ENCODE assay signal across 25 cellular contexts in genomic region chr4:156792462-156793085, GRCh38.
"Had no signal": no experiment of that assay in that cellular context is flagged by ENCODE, and none has a peak within 500 bp of the region (broad histone marks: within the 10 kb centered on the region; RNA-seq: fewer than 3 reads in every experiment).

No MANE protein-coding gene starts in this region.

- H3K9me3 Mint-ChIP-seq: activated CD4-positive, alpha-beta T cell treated with anti-CD3 and anti-CD28 coated beads, Interleukin-2, amount 10 ng/mL, durations not matched to agents 7 days and 5 days; activated naive CD4-positive, alpha-beta T cell treated with anti-CD3 and anti-CD28 coated beads, Interleukin-2, amount 50 U/mL, for 24 hours; stimulated activated naive CD8-positive, alpha-beta T cell treated with anti-CD3 and anti-CD28 coated beads, Interleukin-15, Interleukin-2, amounts not matched to agents 100 ng/mL and 50 ng/mL, for 24 hours; T-cell; T-helper 2 cell treated with Interferon-gamma antibody and Interleukin-4, amounts not matched to agents 5 μg/mL and 100 μg/mL, for 36 hours had no signal

- H3K9me3 ChIP-seq: colonic mucosa, left ventricle myocardium inferior, neutrophil, pancreas, psoas muscle, thyroid gland, upper lobe of right lung had no signal

- H3K4me3 Mint-ChIP-seq: activated CD4-positive, alpha-beta T cell treated with anti-CD3 and anti-CD28 coated beads, Interleukin-2, amount 10 ng/mL, durations not matched to agents 7 days and 5 days; activated CD8-positive, alpha-beta T cell treated with anti-CD3 and anti-CD28 coated beads, Interleukin-2, amount 10 ng/mL, durations not matched to agents 7 days and 5 days; activated naive CD4-positive, alpha-beta T cell treated with anti-CD3 and anti-CD28 coated beads, Interleukin-2, amount 50 U/mL, for 24 hours; central memory CD8-positive, alpha-beta T cell; nephron; stimulated activated naive CD8-positive, alpha-beta T cell treated with anti-CD3 and anti-CD28 coated beads, Interleukin-15, Interleukin-2, amounts not matched to agents 100 ng/mL and 50 ng/mL, for 24 hours; T-cell; T-helper 2 cell treated with Interferon-gamma antibody and Interleukin-4, amounts not matched to agents 5 μg/mL and 100 μg/mL, for 36 hours had no signal

- H3K4me1 Mint-ChIP-seq: activated CD4-positive, alpha-beta T cell treated with anti-CD3 and anti-CD28 coated beads, Interleukin-2, amount 10 ng/mL, durations not matched to agents 7 days and 5 days; activated naive CD4-positive, alpha-beta T cell treated with anti-CD3 and anti-CD28 coated beads, Interleukin-2, amount 50 U/mL, for 24 hours; central memory CD8-positive, alpha-beta T cell; T-cell had no signal

- H3K36me3 Mint-ChIP-seq: activated naive CD4-positive, alpha-beta T cell treated with anti-CD3 and anti-CD28 coated beads, Interleukin-2, amount 50 U/mL, for 24 hours; T-cell had no signal

- H3K27me3 Mint-ChIP-seq: activated CD4-positive, alpha-beta T cell treated with anti-CD3 and anti-CD28 coated beads, Interleukin-2, amount 10 ng/mL, durations not matched to agents 7 days and 5 days; activated naive CD4-positive, alpha-beta T cell treated with anti-CD3 and anti-CD28 coated beads, Interleukin-2, amount 50 U/mL, for 24 hours; central memory CD8-positive, alpha-beta T cell; stimulated activated naive CD8-positive, alpha-beta T cell treated with anti-CD3 and anti-CD28 coated beads, Interleukin-15, Interleukin-2, amounts not matched to agents 100 ng/mL and 50 ng/mL, for 24 hours; T-cell had no signal

- FAIRE-seq: pancreas had no signal

- H3K4me1 ChIP-seq: colonic mucosa, thyroid gland, upper lobe of right lung had no signal

- ATAC-seq: activated CD8-positive, alpha-beta T cell treated with anti-CD3 and anti-CD28 coated beads, Interleukin-2, amount 10 ng/mL, durations not matched to agents 7 days and 5 days; pancreas; psoas muscle; right cardiac atrium; T-cell; upper lobe of right lung had no signal

- H3K36me3 ChIP-seq: brain microvascular endothelial cell, colonic mucosa, left ventricle myocardium inferior, neutrophil, pancreas, thyroid gland, upper lobe of right lung, WERI-Rb-1 had no signal

- H3K27me3 ChIP-seq: brain microvascular endothelial cell, colonic mucosa, neutrophil, pancreas, thyroid gland, upper lobe of right lung had no signal

- H3K4me3 ChIP-seq: colonic mucosa, left ventricle myocardium inferior, pancreas, psoas muscle, thyroid gland, upper lobe of right lung had no signal

- H3K27ac ChIP-seq: brain microvascular endothelial cell, colonic mucosa, left ventricle myocardium inferior, neutrophil, pancreas, psoas muscle, thyroid gland, upper lobe of right lung, WERI-Rb-1 had no signal

- H3K27ac Mint-ChIP-seq: activated CD4-positive, alpha-beta T cell treated with anti-CD3 and anti-CD28 coated beads, Interleukin-2, amount 10 ng/mL, durations not matched to agents 7 days and 5 days; activated CD8-positive, alpha-beta T cell treated with anti-CD3 and anti-CD28 coated beads, Interleukin-2, amount 10 ng/mL, durations not matched to agents 7 days and 5 days; activated naive CD4-positive, alpha-beta T cell treated with anti-CD3 and anti-CD28 coated beads, Interleukin-2, amount 50 U/mL, for 24 hours; nephron; stimulated activated naive CD8-positive, alpha-beta T cell treated with anti-CD3 and anti-CD28 coated beads, Interleukin-15, Interleukin-2, amounts not matched to agents 100 ng/mL and 50 ng/mL, for 24 hours; T-cell; T-helper 2 cell treated with Interferon-gamma antibody and Interleukin-4, amounts not matched to agents 5 μg/mL and 100 μg/mL, for 36 hours had no signal

- DNase-seq: activated CD4-positive, alpha-beta T cell treated with anti-CD3 and anti-CD28 coated beads, Interleukin-2, amount 10 ng/mL, durations not matched to agents 7 days and 5 days; activated CD4-positive, CD25-positive, alpha-beta regulatory T cell treated with anti-CD3 and anti-CD28 coated beads, Interleukin-2, amount 50 U/mL, for 72 hours; activated CD8-positive, alpha-beta T cell treated with anti-CD3 and anti-CD28 coated beads, Interleukin-2, amount 10 ng/mL, durations not matched to agents 7 days and 5 days; activated gamma-delta T cell treated with Interleukin-2 at 50 U/mL for 16 hours; anterior cingulate cortex; brain microvascular endothelial cell; colonic mucosa; foreskin melanocyte; kidney glomerular epithelial cell; left ventricle myocardium inferior; pancreas; psoas muscle; right cardiac atrium; stimulated activated CD4-positive, alpha-beta T cell treated with anti-CD3 and anti-CD28 coated beads, Interleukin-1b, Interleukin-23, amount 100 ng/mL, for 48 hours; substantia nigra; T-cell; thyroid gland; upper lobe of right lung; WERI-Rb-1 had no signal
